ENCODE assay signal across 12 cellular contexts in the genomic region with DNA sequence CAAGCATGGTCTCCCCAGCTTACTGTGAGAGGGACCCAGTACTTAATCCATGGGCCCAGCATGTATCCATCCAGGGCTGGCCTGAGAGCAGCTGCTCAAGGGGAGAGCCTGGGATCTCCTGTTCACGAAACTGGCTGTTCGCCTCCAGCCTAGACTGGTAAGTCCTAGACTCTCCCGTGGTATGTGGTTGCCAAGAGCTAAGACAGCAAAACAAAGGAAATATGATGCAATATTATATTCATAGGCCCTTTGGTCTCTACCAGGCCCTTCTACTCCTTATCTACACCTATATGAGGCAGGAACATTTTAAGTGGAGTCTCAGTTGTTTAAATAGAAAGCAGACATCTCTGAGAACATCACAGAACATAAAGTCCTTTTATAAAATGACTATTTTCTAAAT. TPM values are rescaled to one million over a fixed set of nuclear protein-coding genes. Genes with fewer than 3 reads are reported as not detected.
DNase-seq lines count a peak whose midpoint lies in the region; ATAC-seq and TF ChIP-seq lines count a peak whose summit lies in the region.
"Had no signal": no experiment of that assay in that cellular context is flagged by ENCODE, and none has a peak within 500 bp of the region (broad histone marks: within the 10 kb centered on the region; RNA-seq: fewer than 3 reads in every experiment).

No MANE protein-coding gene starts in this region.

- no peaks in the 10 kb centered on the region for H3K9me3 ChIP-seq in mucosa of descending colon

- H3K36me3 ChIP-seq in brain microvascular endothelial cell (replicated peaks), result no peaks in the 10 kb centered on the region
- H3K36me3 ChIP-seq in mucosa of descending colon (ENCODE audit: low read depth), result no peaks in the 10 kb centered on the region

- ATAC-seq in mucosa of descending colon (peak; percentile 10), GM21825 (IDR thresholded peaks at IDR 0.05; ENCODE audit: unreplicated experiment) (no peak)
- ATAC-seq: stimulated activated naive B cell treated with anti-CD40 and anti-IgM and Interleukin-4, amounts not matched to agents 10 μg/mL and 1 μg/mL and 100 μg/mL, for 72 hours had no signal

- H3K4me3 ChIP-seq in brain microvascular endothelial cell (ENCODE audit: low read depth, low read length) (no peak overlapping the region), mucosa of descending colon (no peak overlapping the region)

- in situ Hi-C loops in brain microvascular endothelial cell (cut with HindIII; ENCODE audit: low pct_ligation_motif_present, low sequenced_read_pairs), result no loop called here
- in situ Hi-C loops in ACHN (cut with HindIII; ENCODE audit: low pct_ligation_motif_present, low pct_unique_long_range_greater_than_20kb, low sequenced_read_pairs), result no loop called here

- H3K4me1 ChIP-seq in mucosa of descending colon (ENCODE audit: low read depth), result no peaks in the 10 kb centered on the region

- no peaks in the 10 kb centered on the region for H3K27me3 ChIP-seq in brain microvascular endothelial cell (replicated peaks)

- no peak overlapping the region for H3K27ac ChIP-seq in brain microvascular endothelial cell

- DNase-seq in HT-29 (ENCODE audit: low spot score), result peak; percentile 23
- peak; percentile 96 for DNase-seq in NCI-H226
- DNase-seq in brain microvascular endothelial cell, result peak; percentile 69
- DNase-seq in mucosa of descending colon, result no peak
- DNase-seq in ACHN, result no peak
- DNase-seq in NCI-H187 treated with DMSO at 0.1 percent for 48 hours (lab: John Stamatoyannopoulos, UW), result no peak
- DNase-seq: DMS79; KG1; NCI-H748 treated with DMSO at 0.1 percent for 48 hours; stimulated activated CD4-positive, alpha-beta T cell treated with anti-CD3 and anti-CD28 coated beads, Interleukin-12 subunit alpha, Interleukin-12 subunit beta, amount 100 ng/mL, for 4 hours; stimulated activated naive B cell treated with anti-CD40 and anti-IgM and Interleukin-4, amounts not matched to agents 10 μg/mL and 1 μg/mL and 100 μg/mL, for 72 hours had no signal

- intact Hi-C loops in mucosa of descending colon (cut with DNase I, micrococcal nuclease), result no loop called here

- TF ChIP-seq CTCF in brain microvascular endothelial cell (IDR thresholded peaks at IDR 0.05; ENCODE audit: low read depth, low read length, missing control alignments) (no peak), mucosa of descending colon (IDR thresholded peaks at IDR 0.05) (no peak)

RNA-seq across cellular contexts. Expression of gene STK17A, which starts 28.9 kb away (rescaled TPM):
- total RNA-seq in HT-29 (2014; rRNA removed; shearing (Covaris generic)), result 4.9 and 7.1 TPM in 2 replicates
- 10 to 100 TPM; 17.9 to 30.0 (median 19.5) TPM for total RNA-seq in mucosa of descending colon

Comparison
In these comparisons a context has a peak if more than half of its experiments do, and no peak if none do; other contexts are left out.
1. DNase-seq: peak in HT-29 (single experiment), NCI-H226 (single experiment) and brain microvascular endothelial cell (single experiment); none in mucosa of descending colon (0 of 3), ACHN (single experiment) and NCI-H187 treated with DMSO at 0.1 percent for 48 hours (single experiment).